In the genomic region with DNA sequence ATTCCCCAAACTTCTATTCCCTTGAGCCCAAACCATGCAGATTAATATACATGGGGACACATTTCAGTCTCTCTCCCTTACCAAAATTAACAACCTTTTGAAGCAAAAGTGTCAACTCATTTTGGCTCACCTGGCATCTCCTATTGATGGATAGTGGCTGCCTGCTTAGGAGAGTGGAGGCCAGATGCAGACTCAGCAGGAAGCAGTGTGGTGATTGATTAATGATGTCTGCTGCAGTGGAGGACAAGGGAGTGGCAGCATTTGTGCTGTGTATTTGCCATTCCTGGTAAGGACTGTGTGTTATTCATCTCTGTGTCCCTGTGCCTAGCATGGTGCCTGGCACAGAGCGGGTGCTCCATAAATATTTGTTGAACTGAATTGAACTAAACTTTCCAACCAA, we compare ENCODE assay signal across 29 cellular contexts.
"Had no signal": no experiment of that assay in that cellular context is flagged by ENCODE, and none has a peak within 500 bp of the region (broad histone marks: within the 10 kb centered on the region; RNA-seq: fewer than 3 reads in every experiment).

No MANE protein-coding gene starts in this region.

- H3K36me3 Mint-ChIP-seq: natural killer cell treated with Interleukin-12 subunit alpha and Interleukin-12 subunit beta and Interleukin-15 and Interleukin-18, amount 100 ng/mL, for 72 hours; stimulated activated effector memory CD8-positive, alpha-beta T cell treated with anti-CD3 and anti-CD28 coated beads, Interleukin-12 subunit alpha, Interleukin-12 subunit beta, amount 100 ng/mL, for 72 hours; stimulated activated naive B cell treated with anti-CD40 and anti-IgM and Interleukin-4, amounts not matched to agents 10 μg/mL and 1 μg/mL and 100 μg/mL, for 72 hours had no signal

- H3K4me1 ChIP-seq: pancreas, psoas muscle, right lobe of liver, sigmoid colon, stomach, thyroid gland, tibial nerve, upper lobe of left lung, vagina had no signal

- H3K27me3 ChIP-seq: neutrophil, pancreas, right lobe of liver, sigmoid colon, stomach, thyroid gland, tibial nerve, upper lobe of left lung, vagina had no signal

- H3K4me3 ChIP-seq: pancreas, psoas muscle, right lobe of liver, sigmoid colon, stomach, thoracic aorta, thyroid gland, tibial nerve, upper lobe of left lung, vagina had no signal

- H3K36me3 ChIP-seq: neutrophil, pancreas, right lobe of liver, sigmoid colon, stomach, thoracic aorta, thyroid gland, tibial nerve, upper lobe of left lung, vagina had no signal

- H3K9me3 ChIP-seq: neutrophil, pancreas, psoas muscle, right lobe of liver, sigmoid colon, stomach, thoracic aorta, thyroid gland, tibial nerve, upper lobe of left lung, vagina had no signal

- H3K27ac Mint-ChIP-seq: natural killer cell treated with Interleukin-12 subunit alpha and Interleukin-12 subunit beta and Interleukin-15 and Interleukin-18, amount 100 ng/mL, for 72 hours; nephron progenitor cell; progenitor cell of endocrine pancreas; stimulated activated effector memory CD8-positive, alpha-beta T cell treated with anti-CD3 and anti-CD28 coated beads, Interleukin-12 subunit alpha, Interleukin-12 subunit beta, amount 100 ng/mL, for 72 hours; stimulated activated naive B cell treated with anti-CD40 and anti-IgM and Interleukin-4, amounts not matched to agents 10 μg/mL and 1 μg/mL and 100 μg/mL, for 72 hours; stimulated activated naive CD8-positive, alpha-beta T cell treated with anti-CD3 and anti-CD28 coated beads, Interleukin-15, Interleukin-2, amounts not matched to agents 100 ng/mL and 50 ng/mL, for 24 hours had no signal

- H3K9me3 Mint-ChIP-seq: nephron progenitor cell; neural crest cell; stimulated activated naive CD8-positive, alpha-beta T cell treated with anti-CD3 and anti-CD28 coated beads, Interleukin-15, Interleukin-2, amounts not matched to agents 100 ng/mL and 50 ng/mL, for 24 hours had no signal

- H3K27ac ChIP-seq: neutrophil, pancreas, psoas muscle, right lobe of liver, sigmoid colon, stomach, thoracic aorta, thyroid gland, tibial nerve, upper lobe of left lung, vagina had no signal

- ATAC-seq: natural killer cell treated with Interleukin-12 subunit alpha and Interleukin-12 subunit beta and Interleukin-15 and Interleukin-18, amount 100 ng/mL, for 72 hours; pancreas; psoas muscle; right cardiac atrium; right lobe of liver; stimulated activated effector memory CD8-positive, alpha-beta T cell treated with anti-CD3 and anti-CD28 coated beads, Interleukin-12 subunit alpha, Interleukin-12 subunit beta, amount 100 ng/mL, for 72 hours; stimulated activated naive B cell treated with anti-CD40 and anti-IgM and Interleukin-4, amounts not matched to agents 10 μg/mL and 1 μg/mL and 100 μg/mL, for 72 hours had no signal

- FAIRE-seq: urothelium cell line had no signal

- H3K27me3 Mint-ChIP-seq: natural killer cell treated with Interleukin-12 subunit alpha and Interleukin-12 subunit beta and Interleukin-15 and Interleukin-18, amount 100 ng/mL, for 72 hours; progenitor cell of endocrine pancreas; stimulated activated naive B cell treated with anti-CD40 and anti-IgM and Interleukin-4, amounts not matched to agents 10 μg/mL and 1 μg/mL and 100 μg/mL, for 72 hours; stimulated activated naive CD8-positive, alpha-beta T cell treated with anti-CD3 and anti-CD28 coated beads, Interleukin-15, Interleukin-2, amounts not matched to agents 100 ng/mL and 50 ng/mL, for 24 hours had no signal

- DNase-seq: nephron progenitor cell; nucleus accumbens; pancreas; posterior cingulate gyrus; psoas muscle; right cardiac atrium; right lobe of liver; sigmoid colon; small intestine; stimulated activated CD4-positive, alpha-beta T cell treated with anti-CD3 and anti-CD28 coated beads, Interleukin-15, amount 100 ng/mL, for 24 hours; stimulated activated CD4-positive, alpha-beta T cell treated with anti-CD3 and anti-CD28 coated beads, Interleukin-2, amount 100 ng/mL, for 24 hours; stimulated activated CD4-positive, alpha-beta T cell treated with anti-CD3 and anti-CD28 coated beads, Interleukin-2, amount 100 ng/mL, for 48 hours; stimulated activated CD4-positive, alpha-beta T cell treated with anti-CD3 and anti-CD28 coated beads, Interleukin-4, amount 100 ng/mL, for 24 hours; stimulated activated naive B cell treated with anti-CD40 and anti-IgM and Interleukin-4, amounts not matched to agents 10 μg/mL and 1 μg/mL and 100 μg/mL, for 72 hours; stimulated activated naive CD4-positive, alpha-beta T cell treated with Interleukin-2 at 50 U/mL for 16 hours; stomach; thyroid gland; trophoblast cell; upper lobe of left lung had no signal

- H3K4me3 Mint-ChIP-seq: natural killer cell treated with Interleukin-12 subunit alpha and Interleukin-12 subunit beta and Interleukin-15 and Interleukin-18, amount 100 ng/mL, for 72 hours; nephron progenitor cell; neural crest cell; stimulated activated effector memory CD8-positive, alpha-beta T cell treated with anti-CD3 and anti-CD28 coated beads, Interleukin-12 subunit alpha, Interleukin-12 subunit beta, amount 100 ng/mL, for 72 hours; stimulated activated naive B cell treated with anti-CD40 and anti-IgM and Interleukin-4, amounts not matched to agents 10 μg/mL and 1 μg/mL and 100 μg/mL, for 72 hours; stimulated activated naive CD8-positive, alpha-beta T cell treated with anti-CD3 and anti-CD28 coated beads, Interleukin-15, Interleukin-2, amounts not matched to agents 100 ng/mL and 50 ng/mL, for 24 hours had no signal

- H3K4me1 Mint-ChIP-seq: nephron progenitor cell; stimulated activated effector memory CD8-positive, alpha-beta T cell treated with anti-CD3 and anti-CD28 coated beads, Interleukin-12 subunit alpha, Interleukin-12 subunit beta, amount 100 ng/mL, for 72 hours; stimulated activated naive B cell treated with anti-CD40 and anti-IgM and Interleukin-4, amounts not matched to agents 10 μg/mL and 1 μg/mL and 100 μg/mL, for 72 hours had no signal
